In genomic region chr17:28950017-28950751, GRCh38 we compare ENCODE assay signal across 8 cellular contexts. TPM values are rescaled to one million over a fixed set of nuclear protein-coding genes. Genes with fewer than 3 reads are reported as not detected.
A peak's percentile ranks its signal among the peaks of the same experiment; 100 is the strongest.
DNase-seq lines count a peak whose midpoint lies in the region; ATAC-seq and TF ChIP-seq lines count a peak whose summit lies in the region.

No MANE protein-coding gene starts in this region.

- no peaks in the 10 kb centered on the region for H4K20me1 ChIP-seq in HCT116 (ENCODE audit: insufficient read depth)

- H3K4me1 ChIP-seq in HCT116 (ENCODE audit: control insufficient read depth in 1 of 2, insufficient read depth in 2 of 2, low read length in 2 of 2) (peaks cover 16 to 28% of the 10 kb centered on the region in 2 experiments), prostate gland (replicated peaks) (peaks cover 23% of the 10 kb centered on the region)

- CTCF ChIA-PET in HCT116 (lab: Charles Lee): interaction anchor here (0.8 to 4.5 kb wide), 3 partner anchors 15 to 223 kb away, joined by 7 to 44 read pairs (median 11); partner anchors contain the start of gene TLCD1

- H3K27me3 ChIP-seq in HCT116 (ENCODE audit: insufficient read depth, low read length): no peaks in the 10 kb centered on the region
- no peaks in the 10 kb centered on the region for H3K27me3 ChIP-seq in prostate gland (replicated peaks; ENCODE audit: insufficient read depth)

- peak overlapping the region; percentile 92 for H3K4me3 ChIP-seq in AG10803 (ENCODE audit: low read length)
- H3K4me3 ChIP-seq in HCT116 (replicated peaks in 1 of 2; ENCODE audit: low read depth in 1 of 2, low read length in 2 of 2): peak overlapping the region; percentile 81 to 92
- peak overlapping the region; percentile 86 for H3K4me3 ChIP-seq in SK-N-MC
- H3K4me3 ChIP-seq in prostate gland: peak overlapping the region; percentile 82 to 96

- H2AFZ ChIP-seq in HCT116 (ENCODE audit: low read depth, low read length, poor library complexity, severe bottlenecking): no peak overlapping the region

- WGBS in prostate gland: 0% methylated on average over 43 of the region's 43 CpGs

- H3K9me2 ChIP-seq in HCT116 (ENCODE audit: insufficient read depth): no peaks in the 10 kb centered on the region

- TF ChIP-seq POLR2A in HCT116 (IDR thresholded peaks at IDR 0.05; ENCODE audit: borderline replicate concordance, extremely low read depth, insufficient read depth, insufficient read length): no peak
- no peak for TF ChIP-seq POLR2A in prostate gland (IDR thresholded peaks at IDR 0.05)

- BruUV-seq in HCT116 (replicated peaks; lab: Mats Ljungman, UMichigan): no TSS peak

- no peak for TF ChIP-seq RAD21 in HCT116 (IDR thresholded peaks at IDR 0.05; ENCODE audit: low read depth)

- peak; percentile 32 for DNase-seq in AG10803 (ENCODE audit: low read depth)
- DNase-seq in HCT116 (ENCODE audit: low read depth, low spot score): no peak
- DNase-seq in SK-N-MC (ENCODE audit: low read depth, low spot score): no peak
- peak; percentile 25 for DNase-seq in activated naive CD8-positive, alpha-beta T cell treated with anti-CD3 and anti-CD28 coated beads, Interleukin-2, amount 50 U/mL, for 16 hours (ENCODE audit: low read depth, low spot score)
- peak; percentile 56 for DNase-seq in left cardiac atrium
- peak; percentile 42 for DNase-seq in prostate gland (ENCODE audit: low spot score)

- H3K4me2 ChIP-seq in HCT116 (ENCODE audit: low read length): peak overlapping the region; percentile 90

- H3K36me3 ChIP-seq in HCT116 (ENCODE audit: control insufficient read depth in 1 of 2, insufficient read depth in 2 of 2, low read length in 2 of 2) (peaks cover 2 to 6% of the 10 kb centered on the region in 2 experiments; a peak in 2 of 4 replicates), SK-N-MC (ENCODE audit: insufficient read depth, low read length) (peaks cover 18% of the 10 kb centered on the region), prostate gland (no peaks in the 10 kb centered on the region)

- ATAC-seq in HCT116 (no peak), left cardiac atrium (no peak), HG03108 (IDR thresholded peaks at IDR 0.05; ENCODE audit: unreplicated experiment) (no peak), GM19463 (IDR thresholded peaks at IDR 0.05; ENCODE audit: unreplicated experiment) (no peak)

- H3K27ac ChIP-seq in HCT116 (ENCODE audit: low read depth, low read length): peak overlapping the region; percentile 83
- H3K27ac ChIP-seq in SK-N-MC: peak overlapping the region; percentile 92
- peak overlapping the region; percentile 87 to 99 for H3K27ac ChIP-seq in prostate gland

- POLR2A ChIA-PET in HCT116 (lab: Charles Lee): interaction anchor here (1.3 to 1.8 kb wide), 2 partner anchors 222 to 231 kb away, joined by 6 to 10 read pairs; partner anchors contain the start of genes NEK8 and RPL23A

- intact Hi-C loops in HCT116 (cut with micrococcal nuclease): no loop called here
- intact Hi-C loops in left cardiac atrium (cut with DNase I): loop anchor here in 1 of 2 donors (5.0 kb wide), 1 partner anchor 48 kb away; the partner anchor contains the start of gene DHRS13
- intact Hi-C loops in prostate gland (cut with DNase I): loop anchor here (5.0 kb wide), 2 partner anchors 223 to 613 kb away; partner anchors contain the start of genes IFT20, NEK8, TLCD1 and TNFAIP1

- peaks cover 57% of the 10 kb centered on the region for H3K79me2 ChIP-seq in HCT116 (ENCODE audit: insufficient read depth, low read length)

- TF ChIP-seq CTCF in AG10803 (conservative IDR thresholded peaks at IDR 0.05; ENCODE audit: low read length) (no peak), HCT116 (IDR thresholded peaks at IDR 0.05 in 2 of 3, conservative IDR thresholded peaks at IDR 0.05 in 1 of 3; ENCODE audit: borderline replicate concordance in 1 of 3, insufficient read depth in 1 of 3, low read depth in 2 of 3, low read length in 2 of 3) (no peak), prostate gland (IDR thresholded peaks at IDR 0.05) (no peak)

- H3K9ac ChIP-seq in HCT116 (ENCODE audit: low read length): peak overlapping the region; percentile 70
- H3K9ac ChIP-seq in SK-N-MC (ENCODE audit: insufficient read length): peak overlapping the region; percentile 79

- RAD21 ChIA-PET in HCT116 (lab: Charles Lee; ENCODE audit: low non-redundant PET in 1 of 2, low total read pairs in 2 of 2, uncharacterized antibody in 2 of 2, unreplicated experiment in 2 of 2): no interaction called here

- H3K9me3 ChIP-seq in HCT116 (ENCODE audit: control insufficient read depth in 1 of 2, insufficient read depth in 1 of 2, low read depth in 1 of 2, low read length in 2 of 2) (no peaks in the 10 kb centered on the region), SK-N-MC (ENCODE audit: low read depth, low read length) (no peaks in the 10 kb centered on the region), prostate gland (no peaks in the 10 kb centered on the region)

TF ChIP-seq in HCT116, 20 proteins besides CTCF, POLR2A, EP300 and RAD21:
- TF ChIP-seq SRF (IDR thresholded peaks at IDR 0.05; ENCODE audit: low read depth) (no peak), TCF7L2 (IDR thresholded peaks at IDR 0.05; ENCODE audit: borderline replicate concordance, extremely low read depth, insufficient read depth, insufficient read length) (no peak), CEBPB (IDR thresholded peaks at IDR 0.05; ENCODE audit: low read depth) (no peak), EZH2 (IDR thresholded peaks at IDR 0.05) (no peak), CBX3 (IDR thresholded peaks at IDR 0.05; ENCODE audit: low read depth) (no peak), SIN3A (IDR thresholded peaks at IDR 0.05; ENCODE audit: low read depth) (no peak), EZH2phosphoT487 (IDR thresholded peaks at IDR 0.05; ENCODE audit: borderline replicate concordance) (no peak), POLR2AphosphoS5 (IDR thresholded peaks at IDR 0.05; ENCODE audit: low read depth, low read length) (no peak), MAX (IDR thresholded peaks at IDR 0.05) (no peak), EGR1 (IDR thresholded peaks at IDR 0.05; ENCODE audit: low read depth) (no peak), ATF3 (IDR thresholded peaks at IDR 0.05) (no peak)
TF ChIP-seq in HCT116: peak in this region for 0.

RNA-seq across cellular contexts. Expression of gene PHF12, which starts 1.1 kb away (rescaled TPM):
- 35.7 TPM for total RNA-seq in HCT116 (2021; ENCODE audit: unreplicated experiment)
- polyA plus RNA-seq in HCT116 (2012): 29.2 and 33.0 TPM in 2 replicates
- total RNA-seq in left cardiac atrium: 10 to 100 TPM; 18.8 to 23.4 TPM
- 100 to 1,000 TPM in 1 of 2 donors, 10 to 100 TPM in 1; 74.9 to 112 TPM for total RNA-seq in prostate gland

RNA-seq across cellular contexts. Expression of gene DHRS13, which starts 47.3 kb away (rescaled TPM):
- total RNA-seq in HCT116 (2021; ENCODE audit: unreplicated experiment) (13.5 TPM), left cardiac atrium (1 to 10 TPM; 2.8 to 3.7 TPM), prostate gland (10 to 100 TPM; 36.8 to 61.3 TPM)
- polyA plus RNA-seq in HCT116 (2012): 5.6 and 7.3 TPM in 2 replicates

RNA-seq across cellular contexts. Expression of gene FLOT2, which starts 52.7 kb away (rescaled TPM):
- total RNA-seq in HCT116 (2021; ENCODE audit: unreplicated experiment) (98.1 TPM), left cardiac atrium (100 to 1,000 TPM in 1 of 2 donors, 10 to 100 TPM in 1; 89.9 to 107 TPM), prostate gland (100 to 1,000 TPM in 1 of 2 donors, 10 to 100 TPM in 1; 82.9 to 121 TPM)
- 58.9 and 59.8 TPM in 2 replicates for polyA plus RNA-seq in HCT116 (2012)

RNA-seq across cellular contexts. Expression of gene SEZ6, which starts 55.6 kb away (rescaled TPM):
- total RNA-seq in HCT116 (2021; ENCODE audit: unreplicated experiment): 0.22 TPM
- polyA plus RNA-seq in HCT116 (2012): 0.13 and 0.16 TPM in 2 replicates
- under 1 TPM; 0.12 to 0.31 TPM for total RNA-seq in left cardiac atrium
- total RNA-seq in prostate gland: 1 to 10 TPM in 1 of 2 donors, under 1 TPM in 1; 0.05 to 1.0 TPM

Comparison
In these comparisons a context has a peak if more than half of its experiments do, and no peak if none do; other contexts are left out.
1. DNase-seq: peak in AG10803 (single experiment), activated naive CD8-positive, alpha-beta T cell treated with anti-CD3 and anti-CD28 coated beads, Interleukin-2, amount 50 U/mL, for 16 hours (single experiment), left cardiac atrium (single experiment) and prostate gland (single experiment); none in HCT116 (single experiment) and SK-N-MC (single experiment).
2. Peak in every context shown above with its lines, with median percentiles within 50 percentile points of each other: H3K4me3 ChIP-seq and H3K27ac ChIP-seq.